ENCODE assay signal across 38 cellular contexts in the genomic region with DNA sequence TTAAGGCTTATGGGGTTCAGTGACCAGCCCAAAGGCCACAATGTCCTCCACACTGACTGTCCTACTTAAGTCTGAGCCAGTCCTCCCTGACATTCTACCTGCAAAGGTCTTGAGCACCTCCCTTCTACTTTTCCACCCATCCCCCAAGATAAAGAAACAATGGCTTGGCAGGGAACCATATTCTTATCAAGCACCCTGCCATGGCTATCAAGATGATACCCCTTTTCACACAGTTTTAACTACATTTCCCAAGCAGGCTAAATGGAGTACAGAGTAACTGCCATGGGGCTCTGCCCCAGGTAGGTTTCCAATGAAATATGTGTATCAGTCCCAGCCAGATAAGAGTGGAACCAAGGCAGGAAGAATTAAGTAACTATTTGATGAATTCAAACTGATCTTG.
"Had no signal": no experiment of that assay in that cellular context is flagged by ENCODE, and none has a peak within 500 bp of the region (broad histone marks: within the 10 kb centered on the region; RNA-seq: fewer than 3 reads in every experiment).

No MANE protein-coding gene starts in this region.

- H3K9me3 ChIP-seq: adrenal gland had no signal

- H3K27me3 ChIP-seq: ascending aorta, body of pancreas, brain microvascular endothelial cell, cardiac muscle cell had no signal

- H3K36me3 Mint-ChIP-seq: activated naive CD4-positive, alpha-beta T cell treated with anti-CD3 and anti-CD28 coated beads, Interleukin-2, amount 10 ng/mL, durations not matched to agents 7 days and 5 days; activated naive CD8-positive, alpha-beta T cell; activated naive CD8-positive, alpha-beta T cell treated with anti-CD3 and anti-CD28 coated beads for 36 hours; activated naive CD8-positive, alpha-beta T cell treated with anti-CD3 and anti-CD28 coated beads, Interleukin-2, amount 10 ng/mL, durations not matched to agents 7 days and 5 days; brain had no signal

- ATAC-seq: activated naive CD4-positive, alpha-beta T cell treated with anti-CD3 and anti-CD28 coated beads, Interleukin-2, amount 50 U/mL, for 72 hours; activated naive CD8-positive, alpha-beta T cell treated with anti-CD3 and anti-CD28 coated beads, Interleukin-2, amount 50 U/mL, for 24 hours; activated T-cell treated with anti-CD3 and anti-CD28 coated beads, Interleukin-2, amount 50 U/mL, for 4 hours; activated T-cell treated with anti-CD3 and anti-CD28 coated beads, Interleukin-2, amount 50 U/mL, for 72 hours; activated T-helper 17 cell treated with anti-CD3 and anti-CD28 coated beads, Interleukin-2, amount 50 U/mL, for 72 hours; body of pancreas had no signal

- H3K27ac ChIP-seq: adrenal gland, ascending aorta, body of pancreas, brain microvascular endothelial cell, breast epithelium, cardiac muscle cell had no signal

- H3K36me3 ChIP-seq: adrenal gland, ascending aorta, brain microvascular endothelial cell, breast epithelium, cardiac muscle cell had no signal

- H3K27me3 Mint-ChIP-seq: activated naive CD4-positive, alpha-beta T cell treated with anti-CD3 and anti-CD28 coated beads, Interleukin-2, amount 10 ng/mL, durations not matched to agents 7 days and 5 days had no signal

- H3K27ac Mint-ChIP-seq: activated naive CD4-positive, alpha-beta T cell treated with anti-CD3 and anti-CD28 coated beads for 36 hours; activated naive CD4-positive, alpha-beta T cell treated with anti-CD3 and anti-CD28 coated beads, Interleukin-2, amount 10 ng/mL, durations not matched to agents 7 days and 5 days; activated naive CD4-positive, alpha-beta T cell treated with anti-CD3 and anti-CD28 coated beads, Interleukin-2, amount 50 U/mL, for 24 hours; activated naive CD4-positive, alpha-beta T cell treated with anti-CD3 and anti-CD28 coated beads, Interleukin-2, amount 50 U/mL, for 72 hours; activated naive CD8-positive, alpha-beta T cell; activated naive CD8-positive, alpha-beta T cell treated with anti-CD3 and anti-CD28 coated beads for 36 hours; activated naive CD8-positive, alpha-beta T cell treated with anti-CD3 and anti-CD28 coated beads, Interleukin-2, amount 10 ng/mL, durations not matched to agents 7 days and 5 days; activated naive CD8-positive, alpha-beta T cell treated with anti-CD3 and anti-CD28 coated beads, Interleukin-2, amount 50 U/mL, for 24 hours; activated T-cell treated with anti-CD3 and anti-CD28 coated beads, Interleukin-2, amount 50 U/mL, for 24 hours; activated T-helper 1 cell treated with anti-CD3 and anti-CD28 coated beads, Interleukin-12 subunit alpha, Interleukin-12 subunit beta, Interleukin-2, Interleukin-4 antibody, amounts not matched to agents 30 ng/mL and 10 ng/mL and 1 ng/mL, durations not matched to agents 14 hours and 24 hours and 36 hours; activated T-helper 17 cell treated with anti-CD3 and anti-CD28 coated beads, Interleukin-2, amount 50 U/mL, for 72 hours; activated T-helper 2 cell treated with anti-CD3 and anti-CD28 coated beads, Interferon-gamma antibody, Interleukin-2, Interleukin-4, amounts not matched to agents 10 μg/mL and 5 μg/mL and 100 μg/mL, durations not matched to agents 14 hours and 24 hours and 36 hours; brain had no signal

- H3K4me1 ChIP-seq: adrenal gland, ascending aorta, breast epithelium had no signal

- H3K4me1 Mint-ChIP-seq: activated naive CD4-positive, alpha-beta T cell treated with anti-CD3 and anti-CD28 coated beads, Interleukin-2, amount 10 ng/mL, durations not matched to agents 7 days and 5 days; activated naive CD4-positive, alpha-beta T cell treated with anti-CD3 and anti-CD28 coated beads, Interleukin-2, amount 50 U/mL, for 24 hours; activated naive CD8-positive, alpha-beta T cell treated with anti-CD3 and anti-CD28 coated beads for 36 hours; activated naive CD8-positive, alpha-beta T cell treated with anti-CD3 and anti-CD28 coated beads, Interleukin-2, amount 50 U/mL, for 24 hours; activated T-helper 17 cell treated with anti-CD3 and anti-CD28 coated beads, Interleukin-2, amount 50 U/mL, for 72 hours; brain; central memory CD8-positive, alpha-beta T cell had no signal

- H3K4me3 ChIP-seq: adrenal gland, ascending aorta, body of pancreas, breast epithelium, cardiac muscle cell had no signal

- H3K4me3 Mint-ChIP-seq: activated naive CD4-positive, alpha-beta T cell treated with anti-CD3 and anti-CD28 coated beads for 36 hours; activated naive CD4-positive, alpha-beta T cell treated with anti-CD3 and anti-CD28 coated beads, Interleukin-2, amount 10 ng/mL, durations not matched to agents 7 days and 5 days; activated naive CD4-positive, alpha-beta T cell treated with anti-CD3 and anti-CD28 coated beads, Interleukin-2, amount 50 U/mL, for 24 hours; activated naive CD8-positive, alpha-beta T cell; activated naive CD8-positive, alpha-beta T cell treated with anti-CD3 and anti-CD28 coated beads for 36 hours; activated naive CD8-positive, alpha-beta T cell treated with anti-CD3 and anti-CD28 coated beads, Interleukin-2, amount 10 ng/mL, durations not matched to agents 7 days and 5 days; activated naive CD8-positive, alpha-beta T cell treated with anti-CD3 and anti-CD28 coated beads, Interleukin-2, amount 50 U/mL, for 24 hours; activated T-cell treated with anti-CD3 and anti-CD28 coated beads, Interleukin-2, amount 50 U/mL, for 24 hours; activated T-cell treated with anti-CD3 and anti-CD28 coated beads, Interleukin-2, amount 50 U/mL, for 4 hours; activated T-cell treated with anti-CD3 and anti-CD28 coated beads, Interleukin-2, amount 50 U/mL, for 72 hours; activated T-helper 1 cell treated with anti-CD3 and anti-CD28 coated beads, Interleukin-12 subunit alpha, Interleukin-12 subunit beta, Interleukin-2, Interleukin-4 antibody, amounts not matched to agents 30 ng/mL and 10 ng/mL and 1 ng/mL, durations not matched to agents 14 hours and 24 hours and 36 hours; activated T-helper 17 cell treated with anti-CD3 and anti-CD28 coated beads, Interleukin-2, amount 50 U/mL, for 72 hours; brain; central memory CD8-positive, alpha-beta T cell had no signal

- DNase-seq: activated effector memory CD4-positive, alpha-beta T cell treated with anti-CD3 and anti-CD28 coated beads, Interleukin-2, amount 50 U/mL, for 16 hours; activated effector memory CD4-positive, alpha-beta T cell treated with Interleukin-2 at 50 U/mL for 16 hours; activated gamma-delta T cell; activated gamma-delta T cell treated with Interleukin-2 at 50 U/mL for 16 hours; activated naive CD4-positive, alpha-beta T cell; activated naive CD4-positive, alpha-beta T cell treated with anti-CD3 and anti-CD28 coated beads for 36 hours; activated naive CD4-positive, alpha-beta T cell treated with anti-CD3 and anti-CD28 coated beads, Interleukin-2, amount 10 ng/mL, durations not matched to agents 7 days and 5 days; activated naive CD4-positive, alpha-beta T cell treated with anti-CD3 and anti-CD28 coated beads, Interleukin-2, amount 50 U/mL, for 16 hours; activated naive CD4-positive, alpha-beta T cell treated with Interleukin-2 at 50 U/mL for 16 hours; activated naive CD8-positive, alpha-beta T cell treated with anti-CD3 and anti-CD28 coated beads for 36 hours; activated naive CD8-positive, alpha-beta T cell treated with anti-CD3 and anti-CD28 coated beads, Interleukin-2, amount 10 ng/mL, durations not matched to agents 7 days and 5 days; activated naive CD8-positive, alpha-beta T cell treated with anti-CD3 and anti-CD28 coated beads, Interleukin-2, amount 50 U/mL, for 24 hours; activated T-cell treated with anti-CD3 and anti-CD28 coated beads, Interleukin-2, amount 50 U/mL, for 1 hour; activated T-cell treated with anti-CD3 and anti-CD28 coated beads, Interleukin-2, amount 50 U/mL, for 24 hours; activated T-cell treated with anti-CD3 and anti-CD28 coated beads, Interleukin-2, amount 50 U/mL, for 4 hours; activated T-cell treated with anti-CD3 and anti-CD28 coated beads, Interleukin-2, amount 50 U/mL, for 48 hours; activated T-cell treated with anti-CD3 and anti-CD28 coated beads, Interleukin-2, amount 50 U/mL, for 72 hours; adrenal gland; amniotic stem cell; amygdala; anterior cingulate cortex; aorta; body of pancreas; brain microvascular endothelial cell; caudate nucleus; central memory CD4-positive, alpha-beta T cell; cerebellar nuclear complex had no signal
